In the genomic region with DNA sequence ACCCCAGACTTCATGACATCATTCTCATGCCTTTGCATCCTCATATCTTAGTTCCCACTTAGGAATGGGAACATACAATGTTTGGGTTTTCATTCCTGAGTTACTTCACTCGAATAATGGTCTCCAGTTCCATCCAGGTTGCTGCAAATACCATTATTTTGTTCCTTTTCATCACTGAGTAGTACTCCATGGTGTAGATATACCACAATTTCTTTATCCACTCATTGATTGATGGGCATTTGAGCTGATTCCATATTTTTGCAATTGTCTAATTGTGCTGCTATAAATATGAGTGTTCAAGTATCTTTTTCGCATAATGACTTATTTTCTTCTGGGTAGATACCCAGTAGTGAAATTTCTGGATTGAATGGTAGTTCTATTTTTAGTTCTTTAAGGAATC, we compare ENCODE assay signal across 6 cellular contexts.
"Had no signal": no experiment of that assay in that cellular context is flagged by ENCODE, and none has a peak within 500 bp of the region (broad histone marks: within the 10 kb centered on the region; RNA-seq: fewer than 3 reads in every experiment).

No MANE protein-coding gene starts in this region.

- FAIRE-seq: HTR-8/SVneo, K562 had no signal

- DNase-seq: IMR-90, KBM-7, KG1 had no signal

- H3K4me3 ChIP-seq: K562 had no signal

- H3K27ac ChIP-seq: HL-60 had no signal

- ATAC-seq: K562 had no signal
